Comparison of ENCODE assay signal across 8 cellular contexts in the genomic region with DNA sequence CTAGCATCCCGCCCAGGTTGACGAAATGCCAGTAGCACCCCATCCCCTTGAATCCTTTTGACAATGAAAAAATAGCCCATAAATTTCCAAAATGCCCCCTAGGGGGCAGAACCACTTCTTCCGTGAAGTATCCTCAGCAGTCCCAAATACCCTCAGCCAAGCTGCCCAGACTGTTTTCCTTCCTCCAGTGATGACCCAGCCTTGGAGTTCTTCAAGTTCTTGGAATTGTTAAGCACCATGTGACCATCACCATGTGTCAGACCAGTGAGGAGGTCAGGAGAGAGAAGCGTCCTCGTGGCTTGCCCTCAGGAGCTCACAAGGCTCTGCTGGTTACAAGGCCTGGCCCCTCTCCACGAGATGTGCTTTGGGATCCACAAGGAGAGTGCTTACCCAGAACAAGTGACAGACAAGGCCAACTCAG. TPM values are rescaled to one million over a fixed set of nuclear protein-coding genes. Genes with fewer than 3 reads are reported as not detected.
A peak's percentile ranks its signal among the peaks of the same experiment; 100 is the strongest.
DNase-seq lines count a peak whose midpoint lies in the region; TF ChIP-seq lines count a peak whose summit lies in the region.

No MANE protein-coding gene starts in this region.

- H3K4me3 ChIP-seq in fibroblast of the aortic adventitia (ENCODE audit: low read depth, low read length) = no peak overlapping the region

- peak; percentile 26 for DNase-seq in stimulated activated CD8-positive, alpha-beta memory T cell treated with anti-CD3 and anti-CD28 coated beads, Interleukin-12 subunit alpha, Interleukin-12 subunit beta, amount 100 ng/mL, for 1 hour (ENCODE audit: low read depth)
- DNase-seq in stimulated activated CD8-positive, alpha-beta memory T cell treated with anti-CD3 and anti-CD28 coated beads, Interleukin-4, amount 100 ng/mL, for 48 hours = no peak
- DNase-seq in NAMALWA (ENCODE audit: low spot score) (peak; percentile 67), fibroblast of the aortic adventitia (ENCODE audit: low read depth) (peak; percentile 93), nephron progenitor cell (peak; percentile 30), GOT3 (lab: John Stamatoyannopoulos, UW) (no peak), mesenteric fat pad (ENCODE audit: low spot score) (no peak)
- DNase-seq in activated CD4-positive, alpha-beta memory T cell treated with anti-CD3 and anti-CD28 coated beads for 36 hours = peak; percentile 27

- intact Hi-C loops in activated CD4-positive, alpha-beta memory T cell treated with anti-CD3 and anti-CD28 coated beads for 36 hours (cut with micrococcal nuclease) = loop anchor here (10.0 kb wide), 3 partner anchors 374 to 886 kb away; partner anchors contain the start of genes CHPF, TMEM198 and TTLL4

- H3K27ac Mint-ChIP-seq in activated CD4-positive, alpha-beta memory T cell treated with anti-CD3 and anti-CD28 coated beads for 36 hours = peak overlapping the region; percentile 54
- H3K27ac Mint-ChIP-seq in nephron progenitor cell = no peak overlapping the region

- TF ChIP-seq CTCF in fibroblast of the aortic adventitia (IDR thresholded peaks at IDR 0.05; ENCODE audit: insufficient read depth, low read length) (peak; percentile 73), nephron progenitor cell (IDR thresholded peaks at IDR 0.05) (peak; percentile 73)

- POLR2A ChIA-PET in activated CD4-positive, alpha-beta memory T cell treated with anti-CD3 and anti-CD28 coated beads for 36 hours (lab: Charles Lee) = no interaction called here

- CTCF ChIA-PET in activated CD4-positive, alpha-beta memory T cell treated with anti-CD3 and anti-CD28 coated beads for 36 hours (lab: Charles Lee) = interaction anchor here (0.6 to 4.1 kb wide), 27 partner anchors 8 to 400 kb away, joined by 3 to 27 read pairs (median 4); partner anchors contain the start of genes ANKZF1, ATG9A, NHEJ1 and ZFAND2B

- H3K4me3 Mint-ChIP-seq in activated CD4-positive, alpha-beta memory T cell treated with anti-CD3 and anti-CD28 coated beads for 36 hours = no peak overlapping the region
- no peak overlapping the region for H3K4me3 Mint-ChIP-seq in nephron progenitor cell

- H3K4me1 Mint-ChIP-seq in activated CD4-positive, alpha-beta memory T cell treated with anti-CD3 and anti-CD28 coated beads for 36 hours (ENCODE audit: low read depth) = peaks cover 35% of the 10 kb centered on the region
- peaks cover 25% of the 10 kb centered on the region for H3K4me1 Mint-ChIP-seq in nephron progenitor cell

- H3K9me3 Mint-ChIP-seq in activated CD4-positive, alpha-beta memory T cell treated with anti-CD3 and anti-CD28 coated beads for 36 hours = no peaks in the 10 kb centered on the region
- no peaks in the 10 kb centered on the region for H3K9me3 Mint-ChIP-seq in nephron progenitor cell

- peaks cover 23% of the 10 kb centered on the region for H3K36me3 Mint-ChIP-seq in activated CD4-positive, alpha-beta memory T cell treated with anti-CD3 and anti-CD28 coated beads for 36 hours
- H3K36me3 Mint-ChIP-seq in nephron progenitor cell (ENCODE audit: low read depth) = peaks cover 8% of the 10 kb centered on the region

- no peaks in the 10 kb centered on the region for H3K27me3 Mint-ChIP-seq in activated CD4-positive, alpha-beta memory T cell treated with anti-CD3 and anti-CD28 coated beads for 36 hours
- H3K27me3 Mint-ChIP-seq in nephron progenitor cell (ENCODE audit: low read depth, poor library complexity) = peaks cover 19% of the 10 kb centered on the region

RNA-seq across cellular contexts. Expression of gene SLC23A3, which starts 1.4 kb away (rescaled TPM):
- 1 to 10 TPM; 1.1 to 2.3 TPM for total RNA-seq in activated CD4-positive, alpha-beta memory T cell treated with anti-CD3 and anti-CD28 coated beads for 36 hours
- total RNA-seq in fibroblast of the aortic adventitia (ENCODE audit: low replicate concordance) (1.6 and 3.1 TPM in 2 replicates), mesenteric fat pad (0.93 TPM)

RNA-seq across cellular contexts. Expression of gene CNPPD1, which starts 5.5 kb away (rescaled TPM):
- 10 to 100 TPM; 42.0 to 43.4 TPM for total RNA-seq in activated CD4-positive, alpha-beta memory T cell treated with anti-CD3 and anti-CD28 coated beads for 36 hours
- total RNA-seq in fibroblast of the aortic adventitia (ENCODE audit: low replicate concordance) (25.7 and 41.9 TPM in 2 replicates), mesenteric fat pad (82.8 TPM)

RNA-seq across cellular contexts. Expression of gene RETREG2, which starts 6.8 kb away (rescaled TPM):
- total RNA-seq in activated CD4-positive, alpha-beta memory T cell treated with anti-CD3 and anti-CD28 coated beads for 36 hours = 10 to 100 TPM; 60.3 to 67.9 TPM
- 68.1 and 76.0 TPM in 2 replicates for total RNA-seq in fibroblast of the aortic adventitia (ENCODE audit: low replicate concordance)
- total RNA-seq in mesenteric fat pad = 68.1 TPM

RNA-seq across cellular contexts. Expression of gene NHEJ1, which starts 10.6 kb away (rescaled TPM):
- total RNA-seq in activated CD4-positive, alpha-beta memory T cell treated with anti-CD3 and anti-CD28 coated beads for 36 hours = 10 to 100 TPM; 17.7 to 18.6 TPM
- total RNA-seq in fibroblast of the aortic adventitia (ENCODE audit: low replicate concordance) (18.3 and 23.8 TPM in 2 replicates), mesenteric fat pad (13.8 TPM)

RNA-seq across cellular contexts. Expression of gene ZFAND2B, which starts 35.3 kb away (rescaled TPM):
- total RNA-seq in activated CD4-positive, alpha-beta memory T cell treated with anti-CD3 and anti-CD28 coated beads for 36 hours = 10 to 100 TPM; 31.9 to 34.4 TPM
- total RNA-seq in fibroblast of the aortic adventitia (ENCODE audit: low replicate concordance) (27.2 and 39.2 TPM in 2 replicates), mesenteric fat pad (31.3 TPM)

Comparison
In these comparisons a context has a peak if more than half of its experiments do, and no peak if none do; other contexts are left out.
1. DNase-seq: peak in stimulated activated CD8-positive, alpha-beta memory T cell treated with anti-CD3 and anti-CD28 coated beads, Interleukin-12 subunit alpha, Interleukin-12 subunit beta, amount 100 ng/mL, for 1 hour (single experiment), NAMALWA (single experiment), activated CD4-positive, alpha-beta memory T cell treated with anti-CD3 and anti-CD28 coated beads for 36 hours (single experiment), fibroblast of the aortic adventitia (single experiment) and nephron progenitor cell (single experiment); none in stimulated activated CD8-positive, alpha-beta memory T cell treated with anti-CD3 and anti-CD28 coated beads, Interleukin-4, amount 100 ng/mL, for 48 hours (single experiment), GOT3 (single experiment) and mesenteric fat pad (single experiment).